ENCODE assay signal across 9 cellular contexts in genomic region chr11:74453373-74453975, GRCh38. TPM values are rescaled to one million over a fixed set of nuclear protein-coding genes. Genes with fewer than 3 reads are reported as not detected.
A peak's percentile ranks its signal among the peaks of the same experiment; 100 is the strongest.
DNase-seq lines count a peak whose midpoint lies in the region; ATAC-seq and TF ChIP-seq lines count a peak whose summit lies in the region.
"Had no signal": no experiment of that assay in that cellular context is flagged by ENCODE, and none has a peak within 500 bp of the region (broad histone marks: within the 10 kb centered on the region; RNA-seq: fewer than 3 reads in every experiment).

No MANE protein-coding gene starts in this region.

- H3K4me1 ChIP-seq in Karpas-422 (ENCODE audit: low read length) = peaks cover 6% of the 10 kb centered on the region; the same call in 1 of the 2 replicates
- no peaks in the 10 kb centered on the region for H3K4me1 ChIP-seq in parathyroid adenoma
- H3K4me1 ChIP-seq in upper lobe of right lung = no peaks in the 10 kb centered on the region

- H3K9me2 ChIP-seq in Karpas-422 (replicated peaks; ENCODE audit: insufficient read depth, low read length) = no peaks in the 10 kb centered on the region

- no peaks in the 10 kb centered on the region for H4K20me1 ChIP-seq in Karpas-422 (ENCODE audit: insufficient read depth, low read depth, low read length)

- H3K9me3 Mint-ChIP-seq in activated T-cell treated with anti-CD3 and anti-CD28 coated beads, Interleukin-2, amount 50 U/mL, for 72 hours = no peaks in the 10 kb centered on the region
- H3K9me3 Mint-ChIP-seq: T-helper 1 cell treated with Interleukin-12 subunit alpha and Interleukin-12 subunit beta and Interleukin-4 antibody, amounts not matched to agents 30 μg/mL and 1 μg/mL, for 36 hours had no signal

- no peak overlapping the region for H3K4me3 Mint-ChIP-seq in activated T-cell treated with anti-CD3 and anti-CD28 coated beads, Interleukin-2, amount 50 U/mL, for 72 hours
- H3K4me3 Mint-ChIP-seq: T-helper 1 cell treated with Interleukin-12 subunit alpha and Interleukin-12 subunit beta and Interleukin-4 antibody, amounts not matched to agents 30 μg/mL and 1 μg/mL, for 36 hours had no signal

- H3K4me1 Mint-ChIP-seq in activated T-cell treated with anti-CD3 and anti-CD28 coated beads, Interleukin-2, amount 50 U/mL, for 72 hours (ENCODE audit: low read depth) = peaks cover 10% of the 10 kb centered on the region

- peaks cover 7% of the 10 kb centered on the region for H3K27me3 Mint-ChIP-seq in activated T-cell treated with anti-CD3 and anti-CD28 coated beads, Interleukin-2, amount 50 U/mL, for 72 hours (ENCODE audit: low read depth)

- peak; percentile 60 to 64 for ATAC-seq in activated T-cell treated with anti-CD3 and anti-CD28 coated beads, Interleukin-2, amount 50 U/mL, for 72 hours (replicated peaks in 1 of 2)
- peak; percentile 89 for ATAC-seq in upper lobe of right lung

- H3K9me3 ChIP-seq in Karpas-422 (ENCODE audit: low read length) = no peaks in the 10 kb centered on the region
- H3K9me3 ChIP-seq in parathyroid adenoma (ENCODE audit: control insufficient read depth, low read length) = no peaks in the 10 kb centered on the region
- H3K9me3 ChIP-seq in upper lobe of right lung = no peaks in the 10 kb centered on the region

- no peak overlapping the region for H3K27ac Mint-ChIP-seq in activated T-cell treated with anti-CD3 and anti-CD28 coated beads, Interleukin-2, amount 50 U/mL, for 72 hours
- H3K27ac Mint-ChIP-seq: T-helper 1 cell treated with Interleukin-12 subunit alpha and Interleukin-12 subunit beta and Interleukin-4 antibody, amounts not matched to agents 30 μg/mL and 1 μg/mL, for 36 hours had no signal

- DNase-seq in DMS153 (lab: John Stamatoyannopoulos, UW) (peak; percentile 33), Karpas-422 (peak; percentile 86), RPMI8226 (peak; percentile 76), fibroblast of villous mesenchyme (ENCODE audit: low read depth) (peak; percentile 71), upper lobe of right lung (peak; percentile 81), GOT3 (lab: John Stamatoyannopoulos, UW) (no peak)
- peak; percentile 68 for DNase-seq in activated T-cell treated with anti-CD3 and anti-CD28 coated beads, Interleukin-2, amount 50 U/mL, for 72 hours

- H3K79me2 ChIP-seq in Karpas-422 (ENCODE audit: low read length) (no peaks in the 10 kb centered on the region), parathyroid adenoma (no peaks in the 10 kb centered on the region)

- H3K36me3 Mint-ChIP-seq in activated T-cell treated with anti-CD3 and anti-CD28 coated beads, Interleukin-2, amount 50 U/mL, for 72 hours (ENCODE audit: insufficient read depth in 2 of 2) = no peaks in the 10 kb centered on the region

- no peak overlapping the region for H3K27ac ChIP-seq in Karpas-422 (ENCODE audit: low read length)
- no peak overlapping the region for H3K27ac ChIP-seq in parathyroid adenoma
- no peak overlapping the region for H3K27ac ChIP-seq in upper lobe of right lung

- no peaks in the 10 kb centered on the region for H3K36me3 ChIP-seq in Karpas-422 (ENCODE audit: insufficient read depth, low read length)
- no peaks in the 10 kb centered on the region for H3K36me3 ChIP-seq in parathyroid adenoma (ENCODE audit: control insufficient read depth, insufficient read depth, low read length)
- peaks cover 14% of the 10 kb centered on the region for H3K36me3 ChIP-seq in upper lobe of right lung

- no peaks in the 10 kb centered on the region for H3K27me3 ChIP-seq in Karpas-422 (ENCODE audit: low read length)
- H3K27me3 ChIP-seq in parathyroid adenoma (ENCODE audit: control insufficient read depth, insufficient read depth, low read length) = no peaks in the 10 kb centered on the region
- H3K27me3 ChIP-seq in upper lobe of right lung = no peaks in the 10 kb centered on the region

- intact Hi-C loops in upper lobe of right lung (cut with DNase I) = loop anchor here (5.0 kb wide), 1 partner anchor 119 kb away; no protein-coding TSS in a partner anchor

- no peak overlapping the region for H3K9ac ChIP-seq in Karpas-422 (ENCODE audit: low read length)
- no peak overlapping the region for H3K9ac ChIP-seq in parathyroid adenoma

- peak; percentile 89 for TF ChIP-seq CTCF in fibroblast of villous mesenchyme (IDR thresholded peaks at IDR 0.05; ENCODE audit: insufficient read depth, low read depth, low read length)
- peak; percentile 47 for TF ChIP-seq CTCF in parathyroid adenoma (IDR thresholded peaks at IDR 0.05)
- peak; percentile 84 for TF ChIP-seq CTCF in upper lobe of right lung (IDR thresholded peaks at IDR 0.05)

- H2AFZ ChIP-seq in Karpas-422 (ENCODE audit: low read length) = no peak overlapping the region
- H2AFZ ChIP-seq in parathyroid adenoma = no peak overlapping the region

- H3K4me3 ChIP-seq in Karpas-422 (ENCODE audit: low read length) (no peak overlapping the region), fibroblast of villous mesenchyme (ENCODE audit: low read depth, low read length) (no peak overlapping the region), parathyroid adenoma (ENCODE audit: low read depth, low read length) (no peak overlapping the region), upper lobe of right lung (no peak overlapping the region)

- no peak overlapping the region for H3K4me2 ChIP-seq in Karpas-422 (ENCODE audit: low read depth, low read length, poor library complexity, severe bottlenecking)
- H3K4me2 ChIP-seq in parathyroid adenoma (ENCODE audit: low read length) = no peak overlapping the region

RNA-seq across cellular contexts. Expression of gene KCNE3, which starts 13.9 kb away (rescaled TPM):
- 0.11 TPM in 1 of 2 replicates, not detected in the other for total RNA-seq in Karpas-422 (2014; rRNA removed; shearing (Covaris generic); ENCODE audit: low replicate concordance)
- total RNA-seq in activated T-cell treated with anti-CD3 and anti-CD28 coated beads, Interleukin-2, amount 50 U/mL, for 72 hours = not detected
- total RNA-seq in fibroblast of villous mesenchyme = under 0.01 and 0.64 TPM in 2 replicates
- total RNA-seq in upper lobe of right lung = 20.9 TPM

RNA-seq across cellular contexts. Expression of gene LIPT2, which starts 40.0 kb away (rescaled TPM):
- 5.9 and 9.8 TPM in 2 replicates for total RNA-seq in Karpas-422 (2014; rRNA removed; shearing (Covaris generic); ENCODE audit: low replicate concordance)
- 1 to 10 TPM; 4.3 to 5.1 TPM for total RNA-seq in activated T-cell treated with anti-CD3 and anti-CD28 coated beads, Interleukin-2, amount 50 U/mL, for 72 hours
- total RNA-seq in fibroblast of villous mesenchyme (1.7 and 2.9 TPM in 2 replicates), upper lobe of right lung (2.1 TPM)

RNA-seq across cellular contexts. Expression of gene PGM2L1, which starts 55.2 kb away (rescaled TPM):
- total RNA-seq in Karpas-422 (2014; rRNA removed; shearing (Covaris generic); ENCODE audit: low replicate concordance) = 0.07 TPM in 1 of 2 replicates, not detected in the other
- total RNA-seq in activated T-cell treated with anti-CD3 and anti-CD28 coated beads, Interleukin-2, amount 50 U/mL, for 72 hours = 10 to 100 TPM; 12.1 to 16.4 TPM
- total RNA-seq in fibroblast of villous mesenchyme = 2.6 and 6.1 TPM in 2 replicates
- 5.1 TPM for total RNA-seq in upper lobe of right lung

Comparison
In these comparisons a context has a peak if more than half of its experiments do, and no peak if none do; other contexts are left out.
1. RNA of gene KCNE3, which starts 13.9 kb away (total RNA-seq): 20.9 TPM in upper lobe of right lung (single experiment); not detected in activated T-cell treated with anti-CD3 and anti-CD28 coated beads, Interleukin-2, amount 50 U/mL, for 72 hours, 0.11 TPM in Karpas-422 and under 0.01 to 0.64 TPM in fibroblast of villous mesenchyme; every median in the first group is over 10 times any median in the second.
2. Peak in every context shown above with its lines, with median percentiles within 50 percentile points of each other: CTCF ChIP-seq.